ENCODE assay signal across 16 cellular contexts in genomic region chr1:188062456-188062855, GRCh38.
A peak's percentile ranks its signal among the peaks of the same experiment; 100 is the strongest.
DNase-seq lines count a peak whose midpoint lies in the region; ATAC-seq and TF ChIP-seq lines count a peak whose summit lies in the region.
"Had no signal": no experiment of that assay in that cellular context is flagged by ENCODE, and none has a peak within 500 bp of the region (broad histone marks: within the 10 kb centered on the region; RNA-seq: fewer than 3 reads in every experiment).

No MANE protein-coding gene starts in this region.

- no peak for TF ChIP-seq CTCF in choroid plexus epithelial cell (conservative IDR thresholded peaks at IDR 0.05; ENCODE audit: low read depth, low read length)
- TF ChIP-seq CTCF in osteocyte (IDR thresholded peaks at IDR 0.05) = no peak

- no peaks in the 10 kb centered on the region for H3K36me3 ChIP-seq in adipocyte (ENCODE audit: control insufficient read depth, insufficient read depth, low read length, severe bottlenecking)

- H3K4me1 ChIP-seq in adipocyte (ENCODE audit: control insufficient read depth, insufficient read depth, low read length) = no peaks in the 10 kb centered on the region
- H3K4me1 ChIP-seq: A549 had no signal

- peaks cover 32% of the 10 kb centered on the region for H3K9me3 Mint-ChIP-seq in osteocyte (ENCODE audit: unreplicated experiment)

- H3K9me3 ChIP-seq in adipocyte (ENCODE audit: control insufficient read depth, low read length) = no peaks in the 10 kb centered on the region
- H3K9me3 ChIP-seq: A549 had no signal

- H3K9ac ChIP-seq in adipocyte (ENCODE audit: low read length) = no peak overlapping the region

- H3K4me3 ChIP-seq in adipocyte (ENCODE audit: low read length) = no peak overlapping the region
- no peak overlapping the region for H3K4me3 ChIP-seq in choroid plexus epithelial cell (ENCODE audit: low read depth, low read length)
- H3K4me3 ChIP-seq: A549, SK-N-MC had no signal

- no peaks in the 10 kb centered on the region for H3K27me3 ChIP-seq in adipocyte (replicated peaks; ENCODE audit: control insufficient read depth, insufficient read depth, low read length)

- DNase-seq in EL (peak; percentile 18), adipocyte (ENCODE audit: low read depth) (peak; percentile 72), choroid plexus epithelial cell (ENCODE audit: low read depth) (peak; percentile 81), osteocyte (ENCODE audit: extremely low spot score, unreplicated experiment) (no peak), 8988T (no peak)
- DNase-seq: CD4-positive, alpha-beta T cell; GOT3; KG1; NCI-H1436 treated with DMSO at 0.1 percent for 48 hours; NCI-H2081; NCI-H774; Right ventricle myocardium superior had no signal

- peaks cover 2% of the 10 kb centered on the region for H3K36me3 Mint-ChIP-seq in osteocyte (ENCODE audit: unreplicated experiment)

- no peak overlapping the region for H3K4me3 Mint-ChIP-seq in osteocyte (ENCODE audit: unreplicated experiment)
- H3K4me3 Mint-ChIP-seq: CD4-positive, alpha-beta T cell had no signal

- peaks cover 23% of the 10 kb centered on the region for H3K4me1 Mint-ChIP-seq in osteocyte (ENCODE audit: unreplicated experiment)

- ATAC-seq in HG03095 (IDR thresholded peaks at IDR 0.05; ENCODE audit: unreplicated experiment) = no peak
- ATAC-seq in HG02852 (IDR thresholded peaks at IDR 0.05; ENCODE audit: unreplicated experiment) = no peak
- ATAC-seq: A549 had no signal

- peak overlapping the region; percentile 32 for H3K27ac Mint-ChIP-seq in osteocyte (ENCODE audit: unreplicated experiment)
- H3K27ac Mint-ChIP-seq: CD4-positive, alpha-beta T cell had no signal

- no peaks in the 10 kb centered on the region for H3K27me3 Mint-ChIP-seq in osteocyte (ENCODE audit: unreplicated experiment)
- H3K27me3 Mint-ChIP-seq: CD4-positive, alpha-beta T cell had no signal

Comparison
In these comparisons a context has a peak if more than half of its experiments do, and no peak if none do; other contexts are left out.
1. DNase-seq: peak in EL (single experiment), adipocyte (single experiment) and choroid plexus epithelial cell (single experiment); none in osteocyte (single experiment) and 8988T (single experiment).